ENCODE assay signal across 1 cellular context in genomic region chr10:61682323-61682722, GRCh38.
TF ChIP-seq lines count a peak whose summit lies in the region.

No MANE protein-coding gene starts in this region.

TF ChIP-seq in HepG2, 621 proteins besides CTCF, POLR2A, EP300 and RAD21:
- TF ChIP-seq ZBTB20 (CRISPR knock-in tag; IDR thresholded peaks at IDR 0.05; ENCODE audit: borderline replicate concordance, low read depth) (no peak), HDAC2 (CRISPR knock-in tag; IDR thresholded peaks at IDR 0.05) (no peak), ZNF17 (CRISPR knock-in tag; IDR thresholded peaks at IDR 0.05) (no peak), HMG20A (CRISPR knock-in tag; IDR thresholded peaks at IDR 0.05; ENCODE audit: borderline replicate concordance) (no peak), RARA (CRISPR knock-in tag; IDR thresholded peaks at IDR 0.05) (no peak), MTA3 (CRISPR knock-in tag; IDR thresholded peaks at IDR 0.05) (no peak), FOXO1 (CRISPR knock-in tag; IDR thresholded peaks at IDR 0.05) (no peak), HOXA9 (CRISPR knock-in tag; IDR thresholded peaks at IDR 0.05; ENCODE audit: borderline replicate concordance) (no peak)
- TF ChIP-seq, protein P1, sequence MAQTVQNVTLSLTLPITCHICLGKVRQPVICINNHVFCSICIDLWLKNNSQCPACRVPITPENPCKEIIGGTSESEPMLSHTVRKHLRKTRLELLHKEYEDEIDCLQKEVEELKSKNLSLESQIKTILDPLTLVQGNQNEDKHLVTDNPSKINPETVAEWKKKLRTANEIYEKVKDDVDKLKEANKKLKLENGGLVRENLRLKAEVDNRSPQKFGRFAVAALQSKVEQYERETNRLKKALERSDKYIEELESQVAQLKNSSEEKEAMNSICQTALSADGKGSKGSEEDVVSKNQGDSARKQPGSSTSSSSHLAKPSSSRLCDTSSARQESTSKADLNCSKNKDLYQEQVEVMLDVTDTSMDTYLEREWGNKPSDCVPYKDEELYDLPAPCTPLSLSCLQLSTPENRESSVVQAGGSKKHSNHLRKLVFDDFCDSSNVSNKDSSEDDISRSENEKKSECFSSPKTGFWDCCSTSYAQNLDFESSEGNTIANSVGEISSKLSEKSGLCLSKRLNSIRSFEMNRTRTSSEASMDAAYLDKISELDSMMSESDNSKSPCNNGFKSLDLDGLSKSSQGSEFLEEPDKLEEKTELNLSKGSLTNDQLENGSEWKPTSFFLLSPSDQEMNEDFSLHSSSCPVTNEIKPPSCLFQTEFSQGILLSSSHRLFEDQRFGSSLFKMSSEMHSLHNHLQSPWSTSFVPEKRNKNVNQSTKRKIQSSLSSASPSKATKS (CRISPR knock-in tag; IDR thresholded peaks at IDR 0.05) = no peak
- TF ChIP-seq, protein P2, sequence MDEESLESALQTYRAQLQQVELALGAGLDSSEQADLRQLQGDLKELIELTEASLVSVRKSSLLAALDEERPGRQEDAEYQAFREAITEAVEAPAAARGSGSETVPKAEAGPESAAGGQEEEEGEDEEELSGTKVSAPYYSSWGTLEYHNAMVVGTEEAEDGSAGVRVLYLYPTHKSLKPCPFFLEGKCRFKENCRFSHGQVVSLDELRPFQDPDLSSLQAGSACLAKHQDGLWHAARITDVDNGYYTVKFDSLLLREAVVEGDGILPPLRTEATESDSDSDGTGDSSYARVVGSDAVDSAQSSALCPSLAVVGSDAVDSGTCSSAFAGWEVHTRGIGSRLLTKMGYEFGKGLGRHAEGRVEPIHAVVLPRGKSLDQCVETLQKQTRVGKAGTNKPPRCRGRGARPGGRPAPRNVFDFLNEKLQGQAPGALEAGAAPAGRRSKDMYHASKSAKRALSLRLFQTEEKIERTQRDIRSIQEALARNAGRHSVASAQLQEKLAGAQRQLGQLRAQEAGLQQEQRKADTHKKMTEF (CRISPR knock-in tag; IDR thresholded peaks at IDR 0.05) = no peak
- TF ChIP-seq, protein P3, sequence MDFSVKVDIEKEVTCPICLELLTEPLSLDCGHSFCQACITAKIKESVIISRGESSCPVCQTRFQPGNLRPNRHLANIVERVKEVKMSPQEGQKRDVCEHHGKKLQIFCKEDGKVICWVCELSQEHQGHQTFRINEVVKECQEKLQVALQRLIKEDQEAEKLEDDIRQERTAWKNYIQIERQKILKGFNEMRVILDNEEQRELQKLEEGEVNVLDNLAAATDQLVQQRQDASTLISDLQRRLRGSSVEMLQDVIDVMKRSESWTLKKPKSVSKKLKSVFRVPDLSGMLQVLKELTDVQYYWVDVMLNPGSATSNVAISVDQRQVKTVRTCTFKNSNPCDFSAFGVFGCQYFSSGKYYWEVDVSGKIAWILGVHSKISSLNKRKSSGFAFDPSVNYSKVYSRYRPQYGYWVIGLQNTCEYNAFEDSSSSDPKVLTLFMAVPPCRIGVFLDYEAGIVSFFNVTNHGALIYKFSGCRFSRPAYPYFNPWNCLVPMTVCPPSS (IDR thresholded peaks at IDR 0.05) = no peak
